Comparison of ENCODE assay signal across 18 cellular contexts in the genomic region with DNA sequence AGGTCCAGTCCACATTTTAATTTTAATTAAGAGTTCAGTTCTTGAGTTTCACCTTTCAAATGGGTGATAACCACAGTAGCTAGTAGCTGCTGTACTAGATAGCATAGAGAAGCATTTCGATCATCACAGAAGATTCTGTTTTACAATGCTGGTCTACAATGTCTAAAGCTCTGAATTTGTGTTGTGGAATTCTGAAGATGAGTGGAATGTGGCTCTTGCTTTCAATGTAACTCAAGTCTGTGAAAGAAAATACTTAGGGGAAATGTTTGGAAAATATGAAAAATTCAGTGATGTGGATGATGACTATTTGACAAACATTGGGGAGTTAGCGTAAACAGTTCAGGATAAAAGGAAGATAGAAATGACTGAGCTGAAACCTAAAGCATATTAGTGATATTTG.
DNase-seq lines count a peak whose midpoint lies in the region; TF ChIP-seq lines count a peak whose summit lies in the region.
"Had no signal": no experiment of that assay in that cellular context is flagged by ENCODE, and none has a peak within 500 bp of the region (broad histone marks: within the 10 kb centered on the region; RNA-seq: fewer than 3 reads in every experiment).

No MANE protein-coding gene starts in this region.

- H3K36me3 ChIP-seq in neural progenitor cell (no peaks in the 10 kb centered on the region), H7 (replicated peaks; ENCODE audit: control insufficient read depth, insufficient read depth, low read length) (no peaks in the 10 kb centered on the region)
- H3K36me3 ChIP-seq: neutrophil had no signal

- peaks cover 11% of the 10 kb centered on the region for H3K9me3 Mint-ChIP-seq in mesothelial cell of epicardium
- no peaks in the 10 kb centered on the region for H3K9me3 Mint-ChIP-seq in neural progenitor cell
- H3K9me3 Mint-ChIP-seq: activated naive CD4-positive, alpha-beta T cell treated with anti-CD3 and anti-CD28 coated beads for 36 hours had no signal

- peak; percentile 27 for DNase-seq in AG08396 (ENCODE audit: low spot score)
- peak; percentile 62 for DNase-seq in HS-27A (ENCODE audit: low read depth)
- DNase-seq in cardiac fibroblast (ENCODE audit: low read depth in 2 of 2), result peak; percentile 30 to 66
- no peak for DNase-seq in mesothelial cell of epicardium (ENCODE audit: low spot score in 2 of 2, unreplicated experiment in 2 of 2)
- DNase-seq in HPDE6-E6E7 (ENCODE audit: extremely low spot score), result no peak
- DNase-seq in neural progenitor cell (ENCODE audit: low spot score), result no peak
- no peak for DNase-seq in H7
- no peak for DNase-seq in globus pallidus (ENCODE audit: low spot score)
- DNase-seq: activated CD4-positive, alpha-beta T cell treated with anti-CD3 and anti-CD28 coated beads for 48 hours; activated naive CD4-positive, alpha-beta T cell treated with anti-CD3 and anti-CD28 coated beads for 36 hours; activated T-cell treated with anti-CD3 and anti-CD28 coated beads for 4 hours; hypothalamus; NCI-H1092 treated with DMSO at 0.1 percent for 48 hours; stimulated activated CD4-positive, alpha-beta T cell treated with anti-CD3 and anti-CD28 coated beads, Interleukin-2, amount 100 ng/mL, for 24 hours had no signal

- H3F3A ChIP-seq in neural progenitor cell (ENCODE audit: low read depth), result no peaks in the 10 kb centered on the region

- H3K27ac ChIP-seq in neural progenitor cell, result no peak overlapping the region
- H3K27ac ChIP-seq: neutrophil had no signal

- no peaks in the 10 kb centered on the region for H3K4me1 ChIP-seq in neural progenitor cell

- no peak overlapping the region for H3K9ac ChIP-seq in neural progenitor cell

- H3K4me1 Mint-ChIP-seq in mesothelial cell of epicardium (peaks cover 20% of the 10 kb centered on the region), neural progenitor cell (no peaks in the 10 kb centered on the region)
- H3K4me1 Mint-ChIP-seq: B cell, IgD-negative memory B cell had no signal

- no peak for TF ChIP-seq CTCF in cardiac fibroblast (IDR thresholded peaks at IDR 0.05; ENCODE audit: low read depth, low read length)
- no peak for TF ChIP-seq CTCF in mesothelial cell of epicardium (IDR thresholded peaks at IDR 0.05; ENCODE audit: unreplicated experiment)
- TF ChIP-seq CTCF in neural progenitor cell (IDR thresholded peaks at IDR 0.05), result no peak

- no peak overlapping the region for H2AFZ ChIP-seq in neural progenitor cell (replicated peaks)

- H3K27me3 Mint-ChIP-seq in mesothelial cell of epicardium (ENCODE audit: low read depth) (no peaks in the 10 kb centered on the region), neural progenitor cell (ENCODE audit: insufficient read depth, low read depth) (peaks cover 2% of the 10 kb centered on the region)
- H3K27me3 Mint-ChIP-seq: B cell, IgD-negative memory B cell had no signal

- H3K4me3 ChIP-seq in cardiac fibroblast (replicated peaks in 1 of 2; ENCODE audit: low read depth in 2 of 2, low read length in 2 of 2), result no peak overlapping the region
- H3K4me3 ChIP-seq in neural progenitor cell, result no peak overlapping the region
- H3K4me3 ChIP-seq in H7 (ENCODE audit: insufficient read depth, low read depth, low read length), result no peak overlapping the region

- H3K27me3 ChIP-seq in neural progenitor cell, result no peaks in the 10 kb centered on the region
- H3K27me3 ChIP-seq in H7 (ENCODE audit: control insufficient read depth, insufficient read depth, low read length), result no peaks in the 10 kb centered on the region
- H3K27me3 ChIP-seq: neutrophil had no signal

- H4K20me1 ChIP-seq in neural progenitor cell (ENCODE audit: low read depth), result no peaks in the 10 kb centered on the region

- H3K27ac Mint-ChIP-seq in mesothelial cell of epicardium (peak overlapping the region; percentile 63), neural progenitor cell (no peak overlapping the region)
- H3K27ac Mint-ChIP-seq: activated naive CD4-positive, alpha-beta T cell treated with anti-CD3 and anti-CD28 coated beads for 36 hours; B cell; IgD-negative memory B cell had no signal

- H3K4me3 Mint-ChIP-seq in mesothelial cell of epicardium (no peak overlapping the region), neural progenitor cell (no peak overlapping the region)
- H3K4me3 Mint-ChIP-seq: activated naive CD4-positive, alpha-beta T cell treated with anti-CD3 and anti-CD28 coated beads for 36 hours; B cell; IgD-negative memory B cell had no signal

- H3K36me3 Mint-ChIP-seq in mesothelial cell of epicardium (peaks cover 7% of the 10 kb centered on the region), neural progenitor cell (no peaks in the 10 kb centered on the region)
- H3K36me3 Mint-ChIP-seq: brain, IgD-negative memory B cell had no signal

- no peak overlapping the region for H3K4me2 ChIP-seq in neural progenitor cell

- H3K79me2 ChIP-seq in neural progenitor cell (ENCODE audit: low read depth), result no peaks in the 10 kb centered on the region

- no peaks in the 10 kb centered on the region for H3K9me3 ChIP-seq in neural progenitor cell (ENCODE audit: low read depth)
- H3K9me3 ChIP-seq: neutrophil had no signal

Comparison
In these comparisons a context has a peak if more than half of its experiments do, and no peak if none do; other contexts are left out.
1. DNase-seq: peak in AG08396 (single experiment), HS-27A (single experiment) and cardiac fibroblast (2 of 2); none in mesothelial cell of epicardium (0 of 2), HPDE6-E6E7 (single experiment), neural progenitor cell (single experiment), H7 (single experiment) and globus pallidus (single experiment).